ENCODE assay signal across 1 cellular context in genomic region chr17:68349157-68349556, GRCh38.
TF ChIP-seq lines count a peak whose summit lies in the region.

No MANE protein-coding gene starts in this region.

TF ChIP-seq in HepG2, 621 proteins besides CTCF, POLR2A, EP300 and RAD21 (continued from another document):
- TF ChIP-seq NCOR1 (IDR thresholded peaks at IDR 0.05; ENCODE audit: borderline replicate concordance, low read length) = no peak
- TF ChIP-seq CREB1 (IDR thresholded peaks at IDR 0.05) = no peak
- TF ChIP-seq CREB1 (CRISPR knock-in tag; IDR thresholded peaks at IDR 0.05) = no peak
- no peak for TF ChIP-seq SRSF9 (IDR thresholded peaks at IDR 0.05; ENCODE audit: borderline replicate concordance, insufficient read depth, low read depth, low read length, poor library complexity, severe bottlenecking)
- no peak for TF ChIP-seq KDM1A (CRISPR knock-in tag; IDR thresholded peaks at IDR 0.05)
- no peak for TF ChIP-seq ETV6 (CRISPR knock-in tag; conservative IDR thresholded peaks at IDR 0.05)
- no peak for TF ChIP-seq ZNF232 (CRISPR knock-in tag; IDR thresholded peaks at IDR 0.05; ENCODE audit: borderline replicate concordance)
- TF ChIP-seq ZNF777 (CRISPR knock-in tag; IDR thresholded peaks at IDR 0.05) = no peak
- no peak for TF ChIP-seq FOXC1 (CRISPR knock-in tag; IDR thresholded peaks at IDR 0.05; ENCODE audit: borderline replicate concordance)
